ENCODE assay signal across 18 cellular contexts in the genomic region with DNA sequence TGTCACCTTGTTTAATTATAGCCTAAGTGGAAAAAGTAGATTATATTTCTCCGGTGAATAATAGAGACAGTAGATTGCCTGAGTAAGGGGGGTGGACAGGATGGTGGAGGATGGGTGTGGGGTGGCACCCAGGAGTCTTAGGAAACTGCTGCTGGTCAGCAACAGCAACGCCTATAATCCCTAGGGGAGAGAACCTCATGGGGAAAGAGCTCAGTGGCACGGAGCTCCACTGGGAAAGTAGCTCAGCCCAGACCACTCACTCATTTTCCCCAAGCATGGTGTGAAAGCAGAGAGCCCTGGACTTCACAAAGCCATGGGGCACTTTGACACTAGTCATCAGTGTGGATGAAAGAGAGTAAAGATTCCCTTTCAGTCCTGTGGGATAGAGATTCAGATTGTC.
"Had no signal": no experiment of that assay in that cellular context is flagged by ENCODE, and none has a peak within 500 bp of the region (broad histone marks: within the 10 kb centered on the region; RNA-seq: fewer than 3 reads in every experiment).

No MANE protein-coding gene starts in this region.

- H3K27me3 Mint-ChIP-seq: activated CD4-positive, alpha-beta memory T cell treated with anti-CD3 and anti-CD28 coated beads for 36 hours; activated CD4-positive, alpha-beta T cell treated with anti-CD3 and anti-CD28 coated beads for 36 hours; activated CD8-positive, alpha-beta memory T cell treated with anti-CD3 and anti-CD28 coated beads, Interleukin-2, amount 10 ng/mL, durations not matched to agents 7 days and 5 days; activated T-cell treated with anti-CD3 and anti-CD28 coated beads, Interleukin-2, amount 50 U/mL, for 24 hours; memory B cell; naive thymus-derived CD8-positive, alpha-beta T cell had no signal

- H3K27ac Mint-ChIP-seq: activated CD4-positive, alpha-beta memory T cell treated with anti-CD3 and anti-CD28 coated beads for 36 hours; activated CD4-positive, alpha-beta T cell treated with anti-CD3 and anti-CD28 coated beads for 36 hours; activated CD8-positive, alpha-beta memory T cell treated with anti-CD3 and anti-CD28 coated beads, Interleukin-2, amount 10 ng/mL, durations not matched to agents 7 days and 5 days; activated naive CD4-positive, alpha-beta T cell treated with anti-CD3 and anti-CD28 coated beads, Interleukin-2, amount 50 U/mL, for 72 hours; activated T-cell treated with anti-CD3 and anti-CD28 coated beads, Interleukin-2, amount 50 U/mL, for 24 hours had no signal

- H3K4me3 Mint-ChIP-seq: activated CD4-positive, alpha-beta memory T cell treated with anti-CD3 and anti-CD28 coated beads for 36 hours; activated CD4-positive, alpha-beta T cell treated with anti-CD3 and anti-CD28 coated beads for 36 hours; activated CD8-positive, alpha-beta memory T cell treated with anti-CD3 and anti-CD28 coated beads, Interleukin-2, amount 10 ng/mL, durations not matched to agents 7 days and 5 days; activated T-cell treated with anti-CD3 and anti-CD28 coated beads, Interleukin-2, amount 50 U/mL, for 24 hours; memory B cell; naive thymus-derived CD8-positive, alpha-beta T cell had no signal

- ATAC-seq: activated CD4-positive, alpha-beta T cell treated with anti-CD3 and anti-CD28 coated beads for 36 hours; activated CD8-positive, alpha-beta memory T cell treated with anti-CD3 and anti-CD28 coated beads, Interleukin-2, amount 10 ng/mL, durations not matched to agents 7 days and 5 days; activated naive CD4-positive, alpha-beta T cell treated with anti-CD3 and anti-CD28 coated beads, Interleukin-2, amount 50 U/mL, for 72 hours; esophagus mucosa; naive thymus-derived CD8-positive, alpha-beta T cell had no signal

- DNase-seq: activated CD4-positive, alpha-beta memory T cell treated with anti-CD3 and anti-CD28 coated beads for 36 hours; activated CD4-positive, alpha-beta T cell treated with anti-CD3 and anti-CD28 coated beads for 36 hours; activated CD8-positive, alpha-beta memory T cell treated with anti-CD3 and anti-CD28 coated beads, Interleukin-2, amount 10 ng/mL, durations not matched to agents 7 days and 5 days; activated effector memory CD4-positive, alpha-beta T cell treated with Interleukin-2 at 50 U/mL for 16 hours; activated T-cell treated with anti-CD3 and anti-CD28 coated beads, Interleukin-2, amount 50 U/mL, for 24 hours; amniotic stem cell; kidney; left ventricle myocardium inferior; naive thymus-derived CD8-positive, alpha-beta T cell; posterior cingulate gyrus; small intestine; stimulated activated CD4-positive, alpha-beta T cell treated with anti-CD3 and anti-CD28 coated beads, Interleukin-4, amount 100 ng/mL, for 24 hours; stimulated activated naive CD4-positive, alpha-beta T cell; tibial artery; uterus had no signal

- H3K9me3 Mint-ChIP-seq: activated CD4-positive, alpha-beta memory T cell treated with anti-CD3 and anti-CD28 coated beads for 36 hours; activated naive CD4-positive, alpha-beta T cell treated with anti-CD3 and anti-CD28 coated beads, Interleukin-2, amount 50 U/mL, for 72 hours; activated T-cell treated with anti-CD3 and anti-CD28 coated beads, Interleukin-2, amount 50 U/mL, for 24 hours; memory B cell; naive thymus-derived CD8-positive, alpha-beta T cell had no signal

- H3K4me1 Mint-ChIP-seq: memory B cell had no signal
